1 cellular context compared by ENCODE assay signal in genomic region chr19:51792932-51793331, GRCh38.
TF ChIP-seq lines count a peak whose summit lies in the region.

No MANE protein-coding gene starts in this region.

TF ChIP-seq in K562, 482 proteins besides CTCF, POLR2A, EP300 and RAD21 (continued from another document):
- TF ChIP-seq E2F8 (IDR thresholded peaks at IDR 0.05; ENCODE audit: low read depth, partially characterized antibody): no peak
- 0 out of 2 replicates have a peak, but pooled peaks have one; percentile 46 for TF ChIP-seq BCOR (IDR thresholded peaks at IDR 0.05)
- no peak for TF ChIP-seq MNT (conservative IDR thresholded peaks at IDR 0.05)
- TF ChIP-seq SMARCA4 (IDR thresholded peaks at IDR 0.05): no peak
- no peak for TF ChIP-seq ILK (tag; IDR thresholded peaks at IDR 0.05; ENCODE audit: borderline replicate concordance, low read depth)
- no peak for TF ChIP-seq EWSR1 (IDR thresholded peaks at IDR 0.05; ENCODE audit: borderline replicate concordance, low read depth, partially characterized antibody)
- peak in 1 of 2 experiments; percentile 32; a peak in 1 of 3 replicates for TF ChIP-seq CBX3 (IDR thresholded peaks at IDR 0.05; ENCODE audit: borderline replicate concordance in 1 of 2, low read length in 2 of 2)
- no peak for TF ChIP-seq IRF2 (CRISPR knock-in tag; IDR thresholded peaks at IDR 0.05)
- TF ChIP-seq RBM25 (IDR thresholded peaks at IDR 0.05; ENCODE audit: low read depth, low read length, severe bottlenecking): peak; percentile 90
- no peak for TF ChIP-seq HMBOX1 (IDR thresholded peaks at IDR 0.05)
